Comparison of ENCODE assay signal across 26 cellular contexts in genomic region chr5:172644711-172645110, GRCh38. TPM values are rescaled to one million over a fixed set of nuclear protein-coding genes. Genes with fewer than 3 reads are reported as not detected.
DNase-seq lines count a peak whose midpoint lies in the region; ATAC-seq and TF ChIP-seq lines count a peak whose summit lies in the region.
"Had no signal": no experiment of that assay in that cellular context is flagged by ENCODE, and none has a peak within 500 bp of the region (broad histone marks: within the 10 kb centered on the region; RNA-seq: fewer than 3 reads in every experiment).

No MANE protein-coding gene starts in this region.

- DNase-seq in Right ventricle myocardium inferior (ENCODE audit: missing footprints) (peak; percentile 11), left ventricle myocardium superior (no peak), right cardiac atrium (peak in 1 of 3 donors; percentile 30), sigmoid colon (no peak), vagina (ENCODE audit: extremely low spot score in 2 of 2) (no peak), HPDE6-E6E7 (ENCODE audit: extremely low spot score) (no peak), GF-D8 (lab: John Stamatoyannopoulos, UW) (no peak), DMS79 (lab: John Stamatoyannopoulos, UW) (no peak)
- DNase-seq: 8988T; activated CD4-positive, alpha-beta memory T cell treated with anti-CD3 and anti-CD28 coated beads, Interleukin-2, amount 10 ng/mL, durations not matched to agents 7 days and 5 days; activated naive CD8-positive, alpha-beta T cell treated with anti-CD3 and anti-CD28 coated beads for 36 hours; DMS53; effector CD8-positive, alpha-beta T cell; foreskin keratinocyte; GDM1; hypothalamus; MM.1S; NCI-H1417 treated with DMSO at 0.1 percent for 48 hours; NCI-H2107; stimulated activated CD4-positive, alpha-beta T cell treated with anti-CD3 and anti-CD28 coated beads, Interleukin-4, amount 100 ng/mL, for 1 hour; stimulated activated naive CD4-positive, alpha-beta T cell; T-helper 1 cell had no signal

- H3K4me3 ChIP-seq in right cardiac atrium (ENCODE audit: low read length): peak overlapping the region; percentile 84
- peak overlapping the region in 1 of 4 donors; percentile 99 for H3K4me3 ChIP-seq in sigmoid colon
- H3K4me3 ChIP-seq in vagina: peak overlapping the region; percentile 1 to 69
- H3K4me3 ChIP-seq: SJSA1 had no signal

- no peak for ATAC-seq in Right ventricle myocardium inferior
- ATAC-seq in left ventricle myocardium superior: no peak
- no peak for ATAC-seq in right cardiac atrium
- ATAC-seq: activated CD4-positive, CD25-positive, alpha-beta regulatory T cell treated with anti-CD3 and anti-CD28 coated beads, Interleukin-2, amount 50 U/mL, for 24 hours; foreskin keratinocyte; Panc1 had no signal

- TF ChIP-seq POLR2A in sigmoid colon (IDR thresholded peaks at IDR 0.05) (no peak), vagina (IDR thresholded peaks at IDR 0.05) (no peak)

- H3K9me3 ChIP-seq in right cardiac atrium (ENCODE audit: control insufficient read depth, low read length) (no peaks in the 10 kb centered on the region), sigmoid colon (no peaks in the 10 kb centered on the region), vagina (no peaks in the 10 kb centered on the region)

- WGBS in right cardiac atrium: 66% methylated on average over 8 of the region's 8 CpGs
- WGBS in sigmoid colon, 2 donors: 67 to 85% methylated on average over 8 of the region's 8 CpGs

- TF ChIP-seq CTCF in sigmoid colon (IDR thresholded peaks at IDR 0.05) (no peak), vagina (IDR thresholded peaks at IDR 0.05) (no peak)

- no peak for TF ChIP-seq EP300 in sigmoid colon (IDR thresholded peaks at IDR 0.05)

- intact Hi-C loops in Right ventricle myocardium inferior (cut with DNase I) (loop anchor here (5.0 kb wide), 2 partner anchors 42 to 142 kb away; no protein-coding TSS in a partner anchor), left ventricle myocardium superior (cut with micrococcal nuclease) (loop anchor here (10.0 kb wide), 1 partner anchor 50 kb away; no protein-coding TSS in a partner anchor), right cardiac atrium (cut with DNase I) (loop anchor here in 3 of 4 donors (10.0 kb wide), 2 partner anchors 50 to 90 kb away; no protein-coding TSS in a partner anchor), sigmoid colon (cut with DNase I) (no loop called here), vagina (cut with DNase I) (loop anchor here (5.0 to 10.0 kb wide), 2 partner anchors 48 to 90 kb away; no protein-coding TSS in a partner anchor)

- H3K36me3 ChIP-seq in sigmoid colon (no peaks in the 10 kb centered on the region), vagina (no peaks in the 10 kb centered on the region)

- no peaks in the 10 kb centered on the region for H3K27me3 ChIP-seq in right cardiac atrium (ENCODE audit: control insufficient read depth, insufficient read depth)
- no peaks in the 10 kb centered on the region for H3K27me3 ChIP-seq in sigmoid colon
- no peaks in the 10 kb centered on the region for H3K27me3 ChIP-seq in vagina
- H3K27me3 ChIP-seq: SJSA1 had no signal

- H3K4me1 ChIP-seq in right cardiac atrium (ENCODE audit: control insufficient read depth, insufficient read depth, low read length) (peaks cover 21% of the 10 kb centered on the region), sigmoid colon (peaks cover 0 to 90% (median 81%) of the 10 kb centered on the region in 4 donors), vagina (peaks cover 39% of the 10 kb centered on the region)

- H3K27ac ChIP-seq in right cardiac atrium (ENCODE audit: low read length) (peak overlapping the region; percentile 28), sigmoid colon (peak overlapping the region; percentile 94 to 99 (median 96)), vagina (peak overlapping the region; percentile 88)
- H3K27ac ChIP-seq: foreskin keratinocyte, SJSA1 had no signal

RNA-seq across cellular contexts. Expression of gene NEURL1B, which starts 3.6 kb away (rescaled TPM):
- total RNA-seq in Right ventricle myocardium inferior (37.1 TPM), left ventricle myocardium superior (32.0 TPM), right cardiac atrium (10 to 100 TPM; 13.2 to 23.1 (median 18.1) TPM), sigmoid colon (10 to 100 TPM; 32.9 to 53.2 (median 45.6) TPM), vagina (30.9 TPM)
- polyA plus RNA-seq in right cardiac atrium (16.7 TPM), sigmoid colon (10 to 100 TPM; 12.6 to 29.6 (median 26.6) TPM)
- polyA plus RNA-seq: IgD-negative memory B cell had no signal

Comparison
In these comparisons a context has a peak if more than half of its experiments do, and no peak if none do; other contexts are left out.
1. H3K27ac ChIP-seq: peak in every context shown above with its lines; median percentile 96 in sigmoid colon; 88 in vagina; 28 in right cardiac atrium.